8 cellular contexts compared by ENCODE assay signal in the genomic region with DNA sequence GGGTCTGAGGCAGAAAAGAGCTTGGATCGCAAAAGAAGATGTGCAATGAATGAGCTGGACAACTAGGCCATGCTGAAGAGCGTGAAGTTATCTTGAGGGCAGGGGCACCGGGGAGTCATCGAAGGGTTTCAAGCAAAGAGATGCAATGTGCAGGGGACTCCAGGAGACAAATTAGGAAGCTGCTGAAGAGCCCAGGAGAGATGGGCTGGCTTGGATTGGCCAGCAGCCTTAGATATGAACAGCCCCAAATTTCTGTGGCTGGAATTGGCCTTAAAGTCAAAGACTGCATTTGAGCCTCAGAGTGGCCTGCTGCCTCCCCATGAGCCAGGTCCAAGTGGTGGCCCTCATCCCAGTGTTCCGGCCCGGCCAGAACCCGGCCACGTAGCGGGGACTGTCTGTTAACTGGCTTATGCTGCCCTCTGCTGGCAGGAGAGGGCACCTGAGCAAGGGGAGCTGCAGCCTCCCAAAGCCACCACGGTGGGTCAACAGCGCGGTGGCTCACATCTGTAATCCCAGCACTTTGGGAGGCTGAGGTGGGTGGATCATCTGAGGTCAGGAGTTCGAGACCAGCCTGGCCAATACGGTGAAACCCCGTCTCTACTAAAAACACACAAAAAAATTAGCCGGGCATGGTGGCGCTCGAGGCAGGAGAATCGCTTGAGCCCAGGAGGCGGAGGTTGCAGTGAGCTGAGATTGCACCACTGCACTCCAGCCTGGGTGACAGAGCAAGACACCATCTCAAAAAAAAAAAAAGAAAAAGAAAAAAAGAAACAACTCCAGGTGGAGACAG. TPM values are rescaled to one million over a fixed set of nuclear protein-coding genes. Genes with fewer than 3 reads are reported as not detected.
DNase-seq lines count a peak whose midpoint lies in the region; ATAC-seq, FAIRE-seq and TF ChIP-seq lines count a peak whose summit lies in the region.
"Not testable (repeated sequence)": the region's sequence is repeated elsewhere in the genome, so short reads cannot be mapped to it uniquely, and the experiment has no call there.

No MANE protein-coding gene starts in this region.

- H3K36me3 ChIP-seq in H1 (ENCODE audit: control insufficient read depth in 2 of 4, insufficient read depth in 4 of 4, low read length in 3 of 4) = not testable (repeated sequence)

- H2BK120ac ChIP-seq in H1 (replicated peaks; ENCODE audit: low read depth, low read length) = not testable (repeated sequence)

- H3K4me3 ChIP-seq in HL-60 (replicated peaks; ENCODE audit: insufficient read depth, low read length); H1 (ENCODE audit: extremely low read depth in 1 of 4, insufficient read depth in 2 of 4, low read depth in 3 of 4, low read length in 4 of 4): not testable (repeated sequence)

- H3K27me3 ChIP-seq in HL-60 (ENCODE audit: insufficient read depth, poor library complexity, severe bottlenecking); H1 (replicated peaks in 1 of 4; ENCODE audit: control insufficient read depth in 3 of 4, extremely low read depth in 1 of 4, insufficient read depth in 3 of 4, low read length in 3 of 4): not testable (repeated sequence)

- TF ChIP-seq EP300 in H1 (IDR thresholded peaks at IDR 0.05; ENCODE audit: borderline replicate concordance in 1 of 2, low read depth in 2 of 2, low read length in 2 of 2) = not testable (repeated sequence)

- H3K23me2 ChIP-seq in H1 (ENCODE audit: low read depth, low read length) = not testable (repeated sequence)

- H2BK15ac ChIP-seq in H1 (ENCODE audit: low read length) = not testable (repeated sequence)

- not testable (repeated sequence) for H4K91ac ChIP-seq in H1 (replicated peaks; ENCODE audit: insufficient read length, low read length)

- H2BK5ac ChIP-seq in H1 (ENCODE audit: low read depth, low read length) = not testable (repeated sequence)

- TF ChIP-seq POLR2A in H1 (IDR thresholded peaks at IDR 0.05; ENCODE audit: control extremely low read depth in 1 of 2, low read depth in 2 of 2, low read length in 2 of 2) = not testable (repeated sequence)

- H3K79me1 ChIP-seq in H1 (ENCODE audit: low read depth, low read length) = not testable (repeated sequence)

- H2AK5ac ChIP-seq in H1 (ENCODE audit: low read depth, low read length) = not testable (repeated sequence)

- not testable (repeated sequence) for H2BK20ac ChIP-seq in H1 (ENCODE audit: low read length)

- peaks cover 5 to 23% of the 10 kb centered on the region in 2 experiments; a peak in 3 of 4 replicates for H3K9me3 ChIP-seq in H1 (ENCODE audit: insufficient read depth in 2 of 2, low read depth in 1 of 2, low read length in 1 of 2)

- H3K4me2 ChIP-seq in H1 (ENCODE audit: insufficient read depth in 1 of 2, low read depth in 2 of 2, low read length in 2 of 2) = not testable (repeated sequence)

- not testable (repeated sequence) for H2AFZ ChIP-seq in H1 (ENCODE audit: low read length)

- H4K20me1 ChIP-seq in H1 (replicated peaks in 1 of 2; ENCODE audit: control insufficient read depth in 1 of 2, insufficient read depth in 2 of 2, low read length in 2 of 2) = not testable (repeated sequence)

- peak; percentile 87 for ATAC-seq in GM21367 (IDR thresholded peaks at IDR 0.05; ENCODE audit: unreplicated experiment)

- not testable (repeated sequence) for H3K18ac ChIP-seq in H1 (ENCODE audit: extremely low read depth, low read length)

- DNase-seq in D341Med (ENCODE audit: low spot score) (peak; percentile 90), HL-60 (ENCODE audit: low read depth in 1 of 2, low spot score in 1 of 2) (peak in 1 of 2 experiments; percentile 66), NOMO-1 (lab: John Stamatoyannopoulos, UW; ENCODE audit: unreplicated experiment in 2 of 2) (peak; percentile 16 to 37), H1 (ENCODE audit: low read depth in 1 of 2, low spot score in 2 of 2) (peak; percentile 62 to 82), mesenteric fat pad (ENCODE audit: low spot score) (peak; percentile 95)
- peak; percentile 89 for DNase-seq in activated CD8-positive, alpha-beta memory T cell treated with anti-CD3 and anti-CD28 coated beads for 24 hours
- peak; percentile 47 to 62 for DNase-seq in stimulated activated CD8-positive, alpha-beta memory T cell treated with anti-CD3 and anti-CD28 coated beads, Interleukin-2, amount 100 ng/mL, for 1 hour (ENCODE audit: low read depth in 2 of 2)

- CTCF ChIA-PET in H1 (lab: Charles Lee; ENCODE audit: partially characterized antibody) = interaction anchor here (0.6 to 2.6 kb wide), 21 partner anchors 8 to 1509 kb away, joined by 3 to 10 read pairs (median 4); a partner anchor contains a TSS

- WGBS in H1 (ENCODE audit: extremely low coverage in 1 of 2, insufficient coverage in 1 of 2, insufficient read length in 1 of 2, insufficient replicate concordance in 2 of 2, low coverage in 1 of 2, low lambda C conversion rate in 2 of 2, missing lambda C conversion rate in 1 of 2), 2 experiments = 54% methylated on average over 20 of the region's 20 CpGs; no CpG with 5 or more reads in 1 of the 2 experiments

- TF ChIP-seq CTCF in HL-60 (IDR thresholded peaks at IDR 0.05; ENCODE audit: insufficient read depth, low read length) = peak; percentile 84
- peak; percentile 92 to 99 (median 98) for TF ChIP-seq CTCF in H1 (IDR thresholded peaks at IDR 0.05; ENCODE audit: control extremely low read depth in 1 of 3, insufficient read depth in 1 of 3, low read depth in 1 of 3, low read length in 3 of 3)

- H3K23ac ChIP-seq in H1 (ENCODE audit: insufficient read length) = not testable (repeated sequence)

- not testable (repeated sequence) for FAIRE-seq in H1 (lab: Jason Lieb, UNC)

- not testable (repeated sequence) for H3K79me2 ChIP-seq in H1 (ENCODE audit: control insufficient read depth in 1 of 2, insufficient read depth in 2 of 2, low read length in 2 of 2)

- H4K5ac ChIP-seq in H1 (ENCODE audit: insufficient read length, low read depth, low read length) = not testable (repeated sequence)

- not testable (repeated sequence) for H3K27ac ChIP-seq in HL-60 (replicated peaks); H1 (ENCODE audit: low read depth, low read length)

- peak; percentile 90 to 95 for TF ChIP-seq RAD21 in H1 (IDR thresholded peaks at IDR 0.05 in 1 of 2, conservative IDR thresholded peaks at IDR 0.05 in 1 of 2; ENCODE audit: low read depth in 2 of 2, low read length in 2 of 2)

- not testable (repeated sequence) for H3K4ac ChIP-seq in H1 (replicated peaks; ENCODE audit: insufficient read length, low read depth, low read length)

- not testable (repeated sequence) for H3K4me1 ChIP-seq in H1 (replicated peaks in 1 of 4; ENCODE audit: control insufficient read depth in 3 of 4, insufficient read depth in 4 of 4, low read length in 3 of 4)

- not testable (repeated sequence) for H2BK12ac ChIP-seq in H1 (ENCODE audit: low read depth, low read length)

- not testable (repeated sequence) for H3K9ac ChIP-seq in H1 (replicated peaks in 1 of 4; ENCODE audit: extremely low read depth in 1 of 4, low read depth in 3 of 4, low read length in 3 of 4)

- POLR2A ChIA-PET in H1 (lab: Charles Lee; ENCODE audit: partially characterized antibody) = not testable (repeated sequence)

- H3K14ac ChIP-seq in H1 (ENCODE audit: insufficient read length) = not testable (repeated sequence)

- H3K56ac ChIP-seq in H1 (replicated peaks; ENCODE audit: insufficient read length, low read depth, low read length) = not testable (repeated sequence)

- H4K8ac ChIP-seq in H1 (ENCODE audit: extremely low read depth, insufficient read depth, low read length) = not testable (repeated sequence)

TF ChIP-seq in H1, 55 proteins besides CTCF, POLR2A, EP300 and RAD21:
- peak; percentile 71 for TF ChIP-seq TBP (IDR thresholded peaks at IDR 0.05; ENCODE audit: low read depth, low read length)

RNA-seq across cellular contexts. Expression of a gene that starts 11.2 kb away (rescaled TPM):
- 118 TPM in 2 replicates for total RNA-seq in H1 (2021; fragmentation: NEBNext Ultra II Directional; extraction: Animal tissue kit (Norgen Biotek cat#: 25700))
- 183 and 189 TPM in 2 replicates for polyA plus RNA-seq in H1 (2011; rRNA removed)
- polyA plus RNA-seq in H1 (2011; cell fraction: cytosol; rRNA removed) = 125 TPM
- 156 TPM for polyA plus RNA-seq in H1 (2011; cell fraction: nucleus; rRNA removed)
- 139 to 179 TPM (median 167 TPM) in 4 replicates for polyA plus RNA-seq in H1 (2012, experiment 1 of 2)
- polyA plus RNA-seq in H1 (2012, experiment 2 of 2) = 235 TPM
- polyA plus RNA-seq in H1 (2013, experiment 1 of 2) = 174 TPM
- 181 TPM for polyA plus RNA-seq in H1 (2013, experiment 2 of 2)
- polyA minus RNA-seq in H1 (2011; rRNA and poly(A)+ RNA removed) = 182 and 185 TPM in 2 replicates
- 109 TPM for polyA minus RNA-seq in H1 (2011; cell fraction: cytosol; rRNA and poly(A)+ RNA removed)
- 159 TPM for polyA minus RNA-seq in H1 (2011; cell fraction: nucleus; rRNA and poly(A)+ RNA removed)
- total RNA-seq in mesenteric fat pad = 186 TPM

RNA-seq across cellular contexts. Expression of a gene that starts 28.0 kb away (rescaled TPM):
- not detected in 2 replicates for total RNA-seq in H1 (2021; fragmentation: NEBNext Ultra II Directional; extraction: Animal tissue kit (Norgen Biotek cat#: 25700))
- 0.05 TPM in 2 replicates for polyA plus RNA-seq in H1 (2011; rRNA removed)
- not detected for polyA plus RNA-seq in H1 (2011; cell fraction: cytosol; rRNA removed)
- not detected for polyA plus RNA-seq in H1 (2011; cell fraction: nucleus; rRNA removed)
- polyA plus RNA-seq in H1 (2012, experiment 1 of 2) = not detected in 4 replicates
- not detected for polyA plus RNA-seq in H1 (2012, experiment 2 of 2)
- polyA plus RNA-seq in H1 (2013, experiment 1 of 2) = not detected
- not detected for polyA plus RNA-seq in H1 (2013, experiment 2 of 2)
- not detected in 2 replicates for polyA minus RNA-seq in H1 (2011; rRNA and poly(A)+ RNA removed)
- polyA minus RNA-seq in H1 (2011; cell fraction: cytosol; rRNA and poly(A)+ RNA removed) = not detected
- not detected for polyA minus RNA-seq in H1 (2011; cell fraction: nucleus; rRNA and poly(A)+ RNA removed)
- total RNA-seq in mesenteric fat pad = 2.7 TPM

RNA-seq across cellular contexts. Expression of a gene that starts 28.2 kb away (rescaled TPM):
- total RNA-seq in H1 (2021; fragmentation: NEBNext Ultra II Directional; extraction: Animal tissue kit (Norgen Biotek cat#: 25700)) = not detected in 2 replicates
- polyA plus RNA-seq in H1 (2011; rRNA removed) = not detected in 2 replicates
- not detected for polyA plus RNA-seq in H1 (2011; cell fraction: cytosol; rRNA removed)
- polyA plus RNA-seq in H1 (2011; cell fraction: nucleus; rRNA removed) = not detected
- polyA plus RNA-seq in H1 (2012, experiment 1 of 2) = not detected in 4 replicates
- not detected for polyA plus RNA-seq in H1 (2012, experiment 2 of 2)
- not detected for polyA plus RNA-seq in H1 (2013, experiment 1 of 2)
- polyA plus RNA-seq in H1 (2013, experiment 2 of 2) = not detected
- not detected in 2 replicates for polyA minus RNA-seq in H1 (2011; rRNA and poly(A)+ RNA removed)
- not detected for polyA minus RNA-seq in H1 (2011; cell fraction: cytosol; rRNA and poly(A)+ RNA removed)
- not detected for polyA minus RNA-seq in H1 (2011; cell fraction: nucleus; rRNA and poly(A)+ RNA removed)
- total RNA-seq in mesenteric fat pad = 1.7 TPM
